In genomic region chr2:162731917-162732804, GRCh38 we compare ENCODE assay signal across 9 cellular contexts.
DNase-seq lines count a peak whose midpoint lies in the region; ATAC-seq and TF ChIP-seq lines count a peak whose summit lies in the region.
"Had no signal": no experiment of that assay in that cellular context is flagged by ENCODE, and none has a peak within 500 bp of the region (broad histone marks: within the 10 kb centered on the region; RNA-seq: fewer than 3 reads in every experiment).

No MANE protein-coding gene starts in this region.

- no peak overlapping the region for H3K27ac Mint-ChIP-seq in neural progenitor cell

- no peaks in the 10 kb centered on the region for H3K27me3 Mint-ChIP-seq in neural progenitor cell (ENCODE audit: insufficient read depth, low read depth)
- H3K27me3 Mint-ChIP-seq: brain had no signal

- no peaks in the 10 kb centered on the region for H3K36me3 Mint-ChIP-seq in neural progenitor cell

- peak overlapping the region; percentile 96 for H3K4me2 ChIP-seq in MM.1S (ENCODE audit: low read depth, low read length)
- no peak overlapping the region for H3K4me2 ChIP-seq in neural progenitor cell

- H3K79me2 ChIP-seq in MM.1S (ENCODE audit: low read length) (no peaks in the 10 kb centered on the region), neural progenitor cell (ENCODE audit: low read depth) (no peaks in the 10 kb centered on the region)

- H3K9ac ChIP-seq in MM.1S (ENCODE audit: low read length) (peak overlapping the region; percentile 71), neural progenitor cell (no peak overlapping the region)

- no peaks in the 10 kb centered on the region for H3K27me3 ChIP-seq in MM.1S (replicated peaks; ENCODE audit: insufficient read depth, low read length)
- H3K27me3 ChIP-seq in neural progenitor cell, result no peaks in the 10 kb centered on the region

- H2AFZ ChIP-seq in MM.1S (ENCODE audit: low read length) (peak overlapping the region; percentile 90), neural progenitor cell (replicated peaks) (peak overlapping the region; percentile 35)

- H3K4me3 ChIP-seq in MM.1S (ENCODE audit: low read length), result peak overlapping the region; percentile 69
- no peak overlapping the region for H3K4me3 ChIP-seq in neural progenitor cell

- H3K27ac ChIP-seq in MM.1S (ENCODE audit: low read length) (peak overlapping the region; percentile 94), neural progenitor cell (no peak overlapping the region)

- H3K9me3 Mint-ChIP-seq in neural progenitor cell, result no peaks in the 10 kb centered on the region

- no peak overlapping the region for H3K4me3 Mint-ChIP-seq in neural progenitor cell

- no peaks in the 10 kb centered on the region for H4K20me1 ChIP-seq in MM.1S (ENCODE audit: insufficient read depth, low read length)
- no peaks in the 10 kb centered on the region for H4K20me1 ChIP-seq in neural progenitor cell (ENCODE audit: low read depth)

- H3K9me2 ChIP-seq in MM.1S (replicated peaks; ENCODE audit: insufficient read depth, low read length), result no peaks in the 10 kb centered on the region

- peaks cover 34% of the 10 kb centered on the region for H3F3A ChIP-seq in MM.1S (ENCODE audit: insufficient read depth, low read length)
- no peaks in the 10 kb centered on the region for H3F3A ChIP-seq in neural progenitor cell (ENCODE audit: low read depth)

- TF ChIP-seq CTCF in MM.1S (IDR thresholded peaks at IDR 0.05; ENCODE audit: low read length) (no peak), neural progenitor cell (IDR thresholded peaks at IDR 0.05) (no peak)

- H3K9me3 ChIP-seq in MM.1S (replicated peaks; ENCODE audit: insufficient read depth, low read length) (no peaks in the 10 kb centered on the region), neural progenitor cell (ENCODE audit: low read depth) (no peaks in the 10 kb centered on the region)

- peak; percentile 92 for ATAC-seq in HG02610 (IDR thresholded peaks at IDR 0.05; ENCODE audit: unreplicated experiment)

- no peaks in the 10 kb centered on the region for H3K4me1 Mint-ChIP-seq in neural progenitor cell

- H3K36me3 ChIP-seq in MM.1S (replicated peaks; ENCODE audit: insufficient read depth, low read length) (no peaks in the 10 kb centered on the region), neural progenitor cell (no peaks in the 10 kb centered on the region)

- DNase-seq in NK-92 treated with Interleukin-12 subunit alpha and Interleukin-12 subunit beta, amount 100 ng/mL, for 24 hours (lab: John Stamatoyannopoulos, UW), result peak; percentile 16
- DNase-seq in NK-92 (lab: John Stamatoyannopoulos, UW; ENCODE audit: unreplicated experiment) (no peak), MM.1S (peak; percentile 90), neural progenitor cell (ENCODE audit: low spot score) (no peak), NCI-H1105 (lab: John Stamatoyannopoulos, UW) (no peak), COLO829 (ENCODE audit: low spot score) (no peak)
- no peak for DNase-seq in activated effector memory CD4-positive, alpha-beta T cell treated with Interleukin-2 at 50 U/mL for 16 hours

- H3K4me1 ChIP-seq in MM.1S (ENCODE audit: low read length) (peaks cover 33% of the 10 kb centered on the region), neural progenitor cell (no peaks in the 10 kb centered on the region)

Comparison
In these comparisons a context has a peak if more than half of its experiments do, and no peak if none do; other contexts are left out.
1. DNase-seq: peak in NK-92 treated with Interleukin-12 subunit alpha and Interleukin-12 subunit beta, amount 100 ng/mL, for 24 hours (single experiment) and MM.1S (single experiment); none in NK-92 (single experiment), neural progenitor cell (single experiment), NCI-H1105 (single experiment), activated effector memory CD4-positive, alpha-beta T cell treated with Interleukin-2 at 50 U/mL for 16 hours (single experiment) and COLO829 (single experiment).